In the genomic region with DNA sequence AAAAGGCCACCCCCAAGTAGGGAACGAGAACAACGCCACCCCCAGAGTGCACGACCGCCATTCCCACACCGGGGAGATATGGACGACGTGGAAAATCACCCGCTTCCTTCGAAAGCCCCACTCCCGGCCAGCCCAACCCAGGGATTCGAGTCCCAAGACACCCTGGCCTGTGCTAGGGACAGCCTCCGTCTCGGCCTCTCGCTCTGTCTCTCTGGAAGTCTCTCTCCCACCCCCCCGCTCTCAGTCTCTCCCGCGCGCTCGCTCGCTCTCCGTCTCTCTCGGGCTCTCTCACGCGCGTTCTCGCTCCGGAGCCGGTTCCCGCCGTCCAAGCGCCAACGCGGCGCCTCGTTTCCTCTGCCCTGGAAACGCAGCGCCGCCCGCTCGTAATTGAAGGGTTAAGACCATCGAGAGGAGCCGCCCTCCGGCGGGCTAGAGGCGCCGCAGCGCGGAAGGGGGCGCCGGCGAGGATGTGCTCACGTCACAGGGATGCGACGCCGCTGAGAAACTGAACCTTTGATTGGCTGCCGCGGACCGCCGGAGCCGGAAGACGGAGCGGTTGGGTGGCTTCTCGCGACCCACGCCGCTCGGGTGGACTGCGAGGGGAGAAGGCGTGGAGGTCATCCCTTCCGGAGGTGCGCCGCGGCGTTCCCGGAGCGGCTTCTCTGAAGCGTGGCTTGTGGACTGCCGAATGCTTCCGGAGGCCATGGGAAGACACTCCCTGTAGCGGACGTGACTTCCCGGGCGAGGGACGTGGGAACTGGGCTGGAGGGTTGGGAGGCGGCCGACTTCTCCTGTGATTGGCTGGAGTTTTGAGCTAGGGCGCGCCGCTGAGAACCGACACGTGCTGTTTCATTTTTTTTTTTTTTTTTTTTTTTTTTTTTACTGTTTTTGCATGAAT, we compare ENCODE assay signal across 8 cellular contexts. TPM values are rescaled to one million over a fixed set of nuclear protein-coding genes. Genes with fewer than 3 reads are reported as not detected.
DNase-seq lines count a peak whose midpoint lies in the region; ATAC-seq and TF ChIP-seq lines count a peak whose summit lies in the region.
"Not testable (repeated sequence)": the region's sequence is repeated elsewhere in the genome, so short reads cannot be mapped to it uniquely, and the experiment has no call there.

A gene with protein sequence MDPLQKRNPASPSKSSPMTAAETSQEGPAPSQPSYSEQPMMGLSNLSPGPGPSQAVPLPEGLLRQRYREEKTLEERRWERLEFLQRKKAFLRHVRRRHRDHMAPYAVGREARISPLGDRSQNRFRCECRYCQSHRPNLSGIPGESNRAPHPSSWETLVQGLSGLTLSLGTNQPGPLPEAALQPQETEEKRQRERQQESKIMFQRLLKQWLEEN (minus strand): TSS at position 406 of the 898 bp plus-strand sequence. CDS start 9,930 bp downstream, outside the sequence.

- not testable (repeated sequence) for H3K36me3 ChIP-seq in Panc1 (ENCODE audit: control insufficient read depth, insufficient read depth, low read length); adrenal gland (replicated peaks in 1 of 2); aorta (ENCODE audit: control insufficient read depth in 1 of 2, insufficient read depth in 2 of 2, low read length in 1 of 2)

- H3K4me1 Mint-ChIP-seq in osteocyte (ENCODE audit: unreplicated experiment) = not testable (repeated sequence)

- H3K27ac Mint-ChIP-seq in osteocyte (ENCODE audit: unreplicated experiment) = not testable (repeated sequence)

- ATAC-seq in GM18867 (IDR thresholded peaks at IDR 0.05; ENCODE audit: unreplicated experiment) = peak; percentile 80
- peak; percentile 83 for ATAC-seq in GM21619 (IDR thresholded peaks at IDR 0.05; ENCODE audit: unreplicated experiment)
- ATAC-seq in HG03064 (IDR thresholded peaks at IDR 0.05; ENCODE audit: low read depth, unreplicated experiment) = peak; percentile 80
- ATAC-seq in Panc1 = peak; percentile 94
- peak; percentile 90 to 93 for ATAC-seq in left cardiac atrium
- ATAC-seq in aorta (ENCODE audit: low FRiP score) = peak; percentile 95

- not testable (repeated sequence) for BruUV-seq in Panc1 (replicated peaks; lab: Mats Ljungman, UMichigan)

- not testable (repeated sequence) for H3K9me3 Mint-ChIP-seq in osteocyte (ENCODE audit: unreplicated experiment)

- H3K4me3 ChIP-seq in Panc1 (ENCODE audit: low read depth in 2 of 2, low read length in 2 of 2); adrenal gland; aorta (ENCODE audit: low read length in 2 of 2): not testable (repeated sequence)

- not testable (repeated sequence) for H3K36me3 Mint-ChIP-seq in osteocyte (ENCODE audit: unreplicated experiment)

- CTCF ChIA-PET in Panc1 (lab: Charles Lee) = not testable (repeated sequence)

- TF ChIP-seq POLR2A in adrenal gland (IDR thresholded peaks at IDR 0.05) = not testable (repeated sequence)

- intact Hi-C loops in Panc1 (cut with micrococcal nuclease; ENCODE audit: unreplicated experiment); adrenal gland (cut with DNase I); left cardiac atrium (cut with DNase I); aorta (cut with DNase I): not testable (repeated sequence)

- not testable (repeated sequence) for H3K27me3 Mint-ChIP-seq in osteocyte (ENCODE audit: unreplicated experiment)

- H3K4me3 Mint-ChIP-seq in osteocyte (ENCODE audit: unreplicated experiment) = not testable (repeated sequence)

- H3K9me3 ChIP-seq in Panc1 (ENCODE audit: control insufficient read depth, insufficient read depth, low read depth, low read length); adrenal gland (replicated peaks in 1 of 3); aorta (ENCODE audit: control insufficient read depth, low read length): not testable (repeated sequence)

- DNase-seq in Panc1 (ENCODE audit: low read depth, low spot score); adrenal gland; left cardiac atrium; osteocyte (ENCODE audit: extremely low spot score, unreplicated experiment); aorta: not testable (repeated sequence)

- H3K27me3 ChIP-seq in Panc1 (ENCODE audit: control insufficient read depth, insufficient read depth, low read length); adrenal gland; aorta (ENCODE audit: control insufficient read depth in 1 of 2, insufficient read depth in 2 of 2, low read length in 1 of 2): not testable (repeated sequence)

- not testable (repeated sequence) for H3K4me1 ChIP-seq in Panc1 (ENCODE audit: control insufficient read depth, insufficient read depth, low read length); adrenal gland (replicated peaks in 1 of 2); aorta (ENCODE audit: control insufficient read depth in 1 of 2, insufficient read depth in 2 of 2, low read length in 2 of 2)

- not testable (repeated sequence) for H3K27ac ChIP-seq in Panc1 (ENCODE audit: low read length); adrenal gland; aorta (ENCODE audit: low read depth in 1 of 2, low read length in 2 of 2)

- POLR2A ChIA-PET in Panc1 (lab: Charles Lee) = not testable (repeated sequence)

- in situ Hi-C loops in Panc1 (cut with HindIII; ENCODE audit: low pct_unique_long_range_greater_than_20kb, low sequenced_read_pairs) = not testable (repeated sequence)

- WGBS in adrenal gland, 4 donors = no CpG with 5 or more reads among the region's 91 CpGs
- WGBS in aorta, 2 donors = no CpG with 5 or more reads among the region's 91 CpGs

- not testable (repeated sequence) for TF ChIP-seq CTCF in Panc1 (IDR thresholded peaks at IDR 0.05); adrenal gland (IDR thresholded peaks at IDR 0.05); osteocyte (IDR thresholded peaks at IDR 0.05)

RNA-seq across cellular contexts. Expression of the gene that starts here (rescaled TPM):
- total RNA-seq in Panc1 (2021; ENCODE audit: unreplicated experiment) = 25.4 TPM
- polyA plus RNA-seq in Panc1 (2012; ENCODE audit: insufficient read length) = 22.4 TPM
- 10 to 100 TPM in 7 of 8 donors, 1 to 10 TPM in 1; 4.4 to 37.9 (median 21.8) TPM for total RNA-seq in adrenal gland
- 10 to 100 TPM; 14.6 to 56.0 (median 34.5) TPM for polyA plus RNA-seq in adrenal gland
- total RNA-seq in left cardiac atrium = 10 to 100 TPM in 1 of 2 donors, 1 to 10 TPM in 1; 9.9 to 14.2 TPM
- 23.9 and 27.4 TPM in 2 replicates for total RNA-seq in osteocyte
- 10 to 100 TPM; 14.7 to 29.5 TPM for total RNA-seq in aorta
- 10 to 100 TPM in 1 of 2 donors, 1 to 10 TPM in 1; 5.8 to 40.3 TPM for polyA plus RNA-seq in aorta
